ENCODE assay signal across 9 cellular contexts in the genomic region with DNA sequence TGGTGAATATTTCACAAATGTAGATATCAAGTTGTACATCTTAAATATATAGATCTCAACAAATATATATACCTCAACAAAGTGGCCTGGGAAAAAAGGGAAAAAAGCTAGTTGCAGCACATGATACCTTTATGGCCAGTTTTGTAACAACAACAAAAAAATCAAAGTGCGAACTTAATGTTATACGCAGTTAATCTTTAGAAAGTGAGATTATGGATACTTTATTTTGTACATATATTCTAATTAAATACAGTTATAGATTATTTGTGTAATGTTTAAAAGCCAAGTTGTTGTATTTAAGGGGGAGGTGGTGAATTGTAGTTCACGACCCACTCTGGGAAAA. TPM values are rescaled to one million over a fixed set of nuclear protein-coding genes. Genes with fewer than 3 reads are reported as not detected.
DNase-seq lines count a peak whose midpoint lies in the region; ATAC-seq and TF ChIP-seq lines count a peak whose summit lies in the region.
"Had no signal": no experiment of that assay in that cellular context is flagged by ENCODE, and none has a peak within 500 bp of the region (broad histone marks: within the 10 kb centered on the region; RNA-seq: fewer than 3 reads in every experiment).

No MANE protein-coding gene starts in this region.

- peak overlapping the region; percentile 91 for H3K4me3 Mint-ChIP-seq in neural progenitor cell

- no peak overlapping the region for H3K27ac Mint-ChIP-seq in neural progenitor cell

- H3K4me1 ChIP-seq in MM.1S (ENCODE audit: low read length) (no peaks in the 10 kb centered on the region), neural progenitor cell (no peaks in the 10 kb centered on the region)
- no peaks in the 10 kb centered on the region for H3K4me1 ChIP-seq in effector memory CD4-positive, alpha-beta T cell (ENCODE audit: control insufficient read depth, insufficient read depth, low read length, poor library complexity, severe bottlenecking)

- no peaks in the 10 kb centered on the region for H3K9me2 ChIP-seq in MM.1S (replicated peaks; ENCODE audit: insufficient read depth, low read length)

- H3K4me3 ChIP-seq in MM.1S (ENCODE audit: low read length) (peak overlapping the region; percentile 92; the same call in 1 of the 2 replicates), neural progenitor cell (peak overlapping the region; percentile 86)
- H3K4me3 ChIP-seq in effector memory CD4-positive, alpha-beta T cell (ENCODE audit: insufficient read depth, low read depth, low read length, poor library complexity, severe bottlenecking): peak overlapping the region; percentile 99

- H3K4me1 Mint-ChIP-seq in neural progenitor cell: peaks cover 2% of the 10 kb centered on the region

- DNase-seq in MM.1S (no peak), neural progenitor cell (ENCODE audit: low spot score) (no peak), NOMO-1 treated with dmso at 0.1 percent for 144 hours (lab: John Stamatoyannopoulos, UW; ENCODE audit: unreplicated experiment) (no peak), dermis blood vessel endothelial cell (no peak), SKM-1 treated with dmso at 0.1 percent for 144 hours (lab: John Stamatoyannopoulos, UW; ENCODE audit: unreplicated experiment) (no peak)
- DNase-seq in effector memory CD4-positive, alpha-beta T cell: no peak

- H3K9me3 Mint-ChIP-seq in neural progenitor cell: peaks cover 39% of the 10 kb centered on the region

- H3F3A ChIP-seq in MM.1S (ENCODE audit: insufficient read depth, low read length) (no peaks in the 10 kb centered on the region), neural progenitor cell (ENCODE audit: low read depth) (peaks cover 10% of the 10 kb centered on the region)

- peak overlapping the region; percentile 99 for H3K27ac ChIP-seq in C4-2B
- H3K27ac ChIP-seq in MM.1S (ENCODE audit: low read length): no peak overlapping the region
- peak overlapping the region; percentile 83 for H3K27ac ChIP-seq in effector memory CD4-positive, alpha-beta T cell (ENCODE audit: insufficient read depth, low read length, poor library complexity, severe bottlenecking)
- no peak overlapping the region for H3K27ac ChIP-seq in neural progenitor cell

- H4K20me1 ChIP-seq in MM.1S (ENCODE audit: insufficient read depth, low read length): no peaks in the 10 kb centered on the region
- no peaks in the 10 kb centered on the region for H4K20me1 ChIP-seq in neural progenitor cell (ENCODE audit: low read depth)

- TF ChIP-seq CTCF in C4-2B (conservative IDR thresholded peaks at IDR 0.05) (no peak), MM.1S (IDR thresholded peaks at IDR 0.05; ENCODE audit: low read length) (no peak), neural progenitor cell (IDR thresholded peaks at IDR 0.05) (no peak)

- H3K9ac ChIP-seq in MM.1S (ENCODE audit: low read length): no peak overlapping the region
- H3K9ac ChIP-seq in neural progenitor cell: no peak overlapping the region

- H3K36me3 ChIP-seq in MM.1S (replicated peaks; ENCODE audit: insufficient read depth, low read length) (no peaks in the 10 kb centered on the region), neural progenitor cell (peaks cover 27% of the 10 kb centered on the region)
- no peaks in the 10 kb centered on the region for H3K36me3 ChIP-seq in effector memory CD4-positive, alpha-beta T cell (ENCODE audit: control insufficient read depth, insufficient read depth, low read length)

- H3K79me2 ChIP-seq in MM.1S (ENCODE audit: low read length) (no peaks in the 10 kb centered on the region; the same call in 1 of the 2 replicates), neural progenitor cell (ENCODE audit: low read depth) (peaks cover 41% of the 10 kb centered on the region)

- H3K27me3 ChIP-seq in MM.1S (replicated peaks; ENCODE audit: insufficient read depth, low read length) (no peaks in the 10 kb centered on the region), neural progenitor cell (no peaks in the 10 kb centered on the region)
- H3K27me3 ChIP-seq in effector memory CD4-positive, alpha-beta T cell (replicated peaks; ENCODE audit: control insufficient read depth, insufficient read depth, low read length, poor library complexity, severe bottlenecking): no peaks in the 10 kb centered on the region

- H3K9me3 ChIP-seq in MM.1S (replicated peaks; ENCODE audit: insufficient read depth, low read length): no peaks in the 10 kb centered on the region
- peaks cover 8% of the 10 kb centered on the region for H3K9me3 ChIP-seq in effector memory CD4-positive, alpha-beta T cell (ENCODE audit: control insufficient read depth, low read length)
- H3K9me3 ChIP-seq in neural progenitor cell (ENCODE audit: low read depth): peaks cover 20% of the 10 kb centered on the region

- peaks cover 32% of the 10 kb centered on the region for H3K36me3 Mint-ChIP-seq in neural progenitor cell

- H3K27me3 Mint-ChIP-seq in neural progenitor cell (ENCODE audit: insufficient read depth, low read depth): peaks cover 6% of the 10 kb centered on the region

- ATAC-seq in GM18511 (IDR thresholded peaks at IDR 0.05; ENCODE audit: unreplicated experiment): no peak

- H3K4me2 ChIP-seq in MM.1S (ENCODE audit: low read depth, low read length): peak overlapping the region; percentile 43; the same call in 1 of the 2 replicates
- peak overlapping the region; percentile 28 for H3K4me2 ChIP-seq in neural progenitor cell

- H2AFZ ChIP-seq in MM.1S (ENCODE audit: low read length) (no peak overlapping the region), neural progenitor cell (replicated peaks) (peak overlapping the region; percentile 19)

RNA-seq across cellular contexts. Expression of gene ZFP1, which starts 0.4 kb away (rescaled TPM):
- total RNA-seq in neural progenitor cell (ENCODE audit: low replicate concordance) (26.2 and 35.4 TPM in 2 replicates), dermis blood vessel endothelial cell (15.5 and 17.8 TPM in 2 replicates)

RNA-seq across cellular contexts. Expression of gene LDHD, which starts 31.4 kb away (rescaled TPM):
- 0.60 and 3.8 TPM in 2 replicates for total RNA-seq in neural progenitor cell (ENCODE audit: low replicate concordance)
- total RNA-seq in dermis blood vessel endothelial cell: 1.7 and 2.1 TPM in 2 replicates

RNA-seq across cellular contexts. Expression of gene CTRB2, which starts 59.0 kb away (rescaled TPM):
- total RNA-seq in neural progenitor cell (ENCODE audit: low replicate concordance) (not detected in 2 replicates), dermis blood vessel endothelial cell (not detected in 2 replicates)
- total RNA-seq: SK-MEL-5 had no signal

Comparison
In these comparisons a context has a peak if more than half of its experiments do, and no peak if none do; other contexts are left out.
1. H3K27ac ChIP-seq: peak in C4-2B (single experiment) and effector memory CD4-positive, alpha-beta T cell (single experiment); none in MM.1S (single experiment) and neural progenitor cell (single experiment).
2. Peak in every context shown above with its lines, with median percentiles within 50 percentile points of each other: H3K4me3 ChIP-seq.